ENCODE assay signal across 8 cellular contexts in the genomic region with DNA sequence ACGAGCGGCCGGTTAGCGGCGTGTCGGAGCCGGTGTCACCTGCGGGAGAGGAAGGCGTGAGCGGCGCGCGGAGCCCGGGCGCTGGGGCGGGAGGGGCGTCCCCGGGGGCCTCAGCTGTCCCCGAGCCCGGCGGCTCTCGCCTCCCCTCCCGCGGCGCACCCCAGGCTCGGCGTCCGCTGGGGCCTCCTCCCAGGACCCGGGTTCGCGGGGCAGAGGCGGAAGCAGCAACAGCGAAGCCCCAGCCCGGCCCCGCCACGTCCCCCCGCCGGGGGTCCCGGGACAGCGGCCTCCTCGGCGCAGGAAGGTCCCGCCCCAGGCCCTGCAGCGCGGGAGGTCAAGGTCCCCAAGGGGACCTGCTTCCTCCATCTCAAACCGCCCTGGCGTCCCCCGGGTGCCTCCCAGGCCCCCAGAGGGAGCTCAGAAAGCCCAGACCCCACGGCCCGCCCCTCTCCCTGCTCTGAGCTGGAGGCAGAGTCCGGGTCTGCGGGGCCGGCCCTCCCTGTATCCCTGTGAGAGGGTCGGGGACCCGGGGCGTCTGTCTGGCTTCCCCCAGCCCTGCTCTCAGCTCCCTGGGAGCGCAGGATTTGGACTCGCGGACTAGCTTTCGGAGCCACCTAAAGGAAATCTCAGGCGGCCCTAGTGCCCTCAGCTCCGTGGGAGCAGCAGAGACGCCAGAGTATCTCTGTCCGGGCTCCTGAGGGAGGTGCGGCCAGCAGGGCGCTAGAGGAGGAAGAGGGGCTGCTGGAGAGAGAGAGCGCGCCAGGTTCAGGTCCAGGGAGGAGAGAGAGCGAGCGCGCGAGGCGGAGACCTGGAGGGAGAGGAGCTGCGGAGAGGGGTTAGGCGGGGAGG. TPM values are rescaled to one million over a fixed set of nuclear protein-coding genes. Genes with fewer than 3 reads are reported as not detected.
DNase-seq lines count a peak whose midpoint lies in the region; TF ChIP-seq lines count a peak whose summit lies in the region.

No MANE protein-coding gene starts in this region.

- intact Hi-C loops in tibial artery (cut with DNase I; ENCODE audit: low total_unique reads) = no loop called here

- DNase-seq in NCI-H1694 treated with DMSO at 0.1 percent for 48 hours (lab: John Stamatoyannopoulos, UW) (peak; percentile 16), NCI-H1694 (lab: John Stamatoyannopoulos, UW) (no peak), HFF-Myc (ENCODE audit: extremely low read depth, low read depth) (no peak), epithelial cell of esophagus (ENCODE audit: low read depth) (peak; percentile 69), tibial artery (peak in 1 of 2 donors; percentile 71)
- DNase-seq in activated CD4-positive, CD25-positive, alpha-beta regulatory T cell treated with anti-CD3 and anti-CD28 coated beads, Interleukin-2, amount 50 U/mL, for 72 hours = peak; percentile 51

- peaks cover 6% of the 10 kb centered on the region for H3K27me3 ChIP-seq in Loucy (ENCODE audit: insufficient read depth, low read length, poor library complexity, severe bottlenecking)
- peaks cover 7% of the 10 kb centered on the region for H3K27me3 ChIP-seq in mononuclear cell (ENCODE audit: insufficient read depth, low read length)
- H3K27me3 ChIP-seq in tibial artery = peaks cover 0 to 38% of the 10 kb centered on the region in 2 donors

- peaks cover 33% of the 10 kb centered on the region for H3K79me2 ChIP-seq in Loucy (ENCODE audit: insufficient read depth, low read length)

- peak overlapping the region; percentile 81 for H3K4me3 ChIP-seq in HFF-Myc (replicated peaks; ENCODE audit: low read depth, low read length)
- H3K4me3 ChIP-seq in Loucy (ENCODE audit: low read length, poor library complexity, severe bottlenecking) = peak overlapping the region; percentile 96
- peak overlapping the region; percentile 74 for H3K4me3 ChIP-seq in epithelial cell of esophagus (ENCODE audit: low read length)
- peak overlapping the region; percentile 52 for H3K4me3 ChIP-seq in mononuclear cell (ENCODE audit: low read length)
- peak overlapping the region; percentile 73 to 100 for H3K4me3 ChIP-seq in tibial artery

- peaks cover 13% of the 10 kb centered on the region for H4K20me1 ChIP-seq in Loucy (ENCODE audit: insufficient read depth, low read length, poor library complexity, severe bottlenecking)

- H3K9ac ChIP-seq in Loucy (ENCODE audit: low read depth, low read length, poor library complexity, severe bottlenecking) = peak overlapping the region; percentile 91

- no peaks in the 10 kb centered on the region for H3K9me2 ChIP-seq in Loucy (replicated peaks; ENCODE audit: low read depth, low read length)

- H3K9me3 ChIP-seq in Loucy (ENCODE audit: insufficient read depth, low read depth, low read length) (no peaks in the 10 kb centered on the region), mononuclear cell (ENCODE audit: low read depth, low read length) (no peaks in the 10 kb centered on the region), tibial artery (no peaks in the 10 kb centered on the region)

- H3K4me2 ChIP-seq in Loucy (ENCODE audit: low read depth, low read length, poor library complexity, severe bottlenecking) = peak overlapping the region; percentile 97

- H3K27ac ChIP-seq in tibial artery = peak overlapping the region; percentile 55 to 81

- peak overlapping the region; percentile 87 for H2AFZ ChIP-seq in Loucy (ENCODE audit: low read length)

- TF ChIP-seq CTCF in HFF-Myc (IDR thresholded peaks at IDR 0.05; ENCODE audit: low read depth, low read length, missing control alignments) (no peak), Loucy (conservative IDR thresholded peaks at IDR 0.05; ENCODE audit: low read length) (no peak), epithelial cell of esophagus (IDR thresholded peaks at IDR 0.05; ENCODE audit: insufficient read depth, low read depth, low read length, missing control alignments) (no peak), tibial artery (IDR thresholded peaks at IDR 0.05) (no peak)

- no peaks in the 10 kb centered on the region for H3K36me3 ChIP-seq in Loucy (ENCODE audit: insufficient read depth, low read length)
- H3K36me3 ChIP-seq in tibial artery = peaks cover 0 to 16% (median 7%) of the 10 kb centered on the region in 3 donors

- H3K4me1 ChIP-seq in Loucy (ENCODE audit: insufficient read depth, low read length, poor library complexity, severe bottlenecking) (peaks cover 20% of the 10 kb centered on the region), mononuclear cell (ENCODE audit: insufficient read depth, low read length) (peaks cover 34% of the 10 kb centered on the region), tibial artery (peaks cover 0 to 44% (median 27%) of the 10 kb centered on the region in 4 donors)

- H3F3A ChIP-seq in Loucy (ENCODE audit: low read depth) = no peaks in the 10 kb centered on the region

RNA-seq across cellular contexts. Expression of a gene that starts 30.6 kb away (rescaled TPM):
- 31.8 TPM for total RNA-seq in mononuclear cell

RNA-seq across cellular contexts. Expression of a gene that starts 50.7 kb away (rescaled TPM):
- 1.8 TPM for total RNA-seq in mononuclear cell

Comparison
In these comparisons a context has a peak if more than half of its experiments do, and no peak if none do; other contexts are left out.
1. DNase-seq: peak in NCI-H1694 treated with DMSO at 0.1 percent for 48 hours (single experiment), activated CD4-positive, CD25-positive, alpha-beta regulatory T cell treated with anti-CD3 and anti-CD28 coated beads, Interleukin-2, amount 50 U/mL, for 72 hours (single experiment) and epithelial cell of esophagus (single experiment); none in NCI-H1694 (single experiment) and HFF-Myc (single experiment).
2. Peak in every context shown above with its lines, with median percentiles within 50 percentile points of each other: H3K4me3 ChIP-seq.